ENCODE assay signal across 20 cellular contexts in the genomic region with DNA sequence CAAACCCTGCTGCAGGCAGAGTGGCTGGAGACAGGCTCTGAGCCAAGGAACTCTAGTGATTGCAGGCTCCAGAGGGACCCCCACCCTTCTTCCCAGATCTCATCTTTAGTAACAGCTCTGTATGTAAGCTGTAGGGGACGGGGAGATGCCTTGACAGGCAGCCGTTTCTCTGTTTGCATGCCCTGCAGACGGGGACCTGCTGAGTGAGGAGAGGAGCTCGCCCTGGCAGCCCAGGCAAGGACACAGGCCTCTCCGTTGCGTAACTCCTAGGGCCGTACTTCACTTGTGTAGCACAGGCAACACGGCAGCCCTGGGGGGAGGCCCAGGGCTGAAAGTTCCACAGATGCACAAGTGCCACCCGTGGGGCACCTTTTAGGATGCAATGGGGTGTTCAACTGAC. TPM values are rescaled to one million over a fixed set of nuclear protein-coding genes. Genes with fewer than 3 reads are reported as not detected.
"Had no signal": no experiment of that assay in that cellular context is flagged by ENCODE, and none has a peak within 500 bp of the region (broad histone marks: within the 10 kb centered on the region; RNA-seq: fewer than 3 reads in every experiment).

No MANE protein-coding gene starts in this region.

- H3K27ac Mint-ChIP-seq: activated CD8-positive, alpha-beta memory T cell treated with anti-CD3 and anti-CD28 coated beads, Interleukin-2, amount 10 ng/mL, durations not matched to agents 7 days and 5 days; activated naive CD4-positive, alpha-beta T cell treated with anti-CD3 and anti-CD28 coated beads, Interleukin-2, amount 50 U/mL, for 24 hours; activated T-cell treated with anti-CD3 and anti-CD28 coated beads, Interleukin-2, amount 50 U/mL, for 24 hours; naive thymus-derived CD8-positive, alpha-beta T cell; stimulated activated naive B cell treated with anti-CD40 and anti-IgM and Interleukin-4, amounts not matched to agents 10 μg/mL and 1 μg/mL and 100 μg/mL, for 72 hours; type B pancreatic cell had no signal

- H3K27me3 ChIP-seq: right atrium auricular region had no signal

- DNase-seq: activated CD4-positive, alpha-beta T cell treated with anti-CD3 and anti-CD28 coated beads, Interleukin-2, amount 50 U/mL, for 4 hours; activated CD8-positive, alpha-beta memory T cell treated with anti-CD3 and anti-CD28 coated beads, Interleukin-2, amount 10 ng/mL, durations not matched to agents 7 days and 5 days; activated effector memory CD4-positive, alpha-beta T cell treated with Interleukin-2 at 50 U/mL for 16 hours; activated T-cell treated with anti-CD3 and anti-CD28 coated beads, Interleukin-2, amount 50 U/mL, for 24 hours; amniotic stem cell; cerebellar nuclear complex; mucosa of descending colon; stimulated activated CD4-positive, alpha-beta T cell treated with anti-CD3 and anti-CD28 coated beads, Interleukin-1b, Interleukin-23, amount 100 ng/mL, for 48 hours; stimulated activated naive B cell treated with anti-CD40 and anti-IgM and Interleukin-4, amounts not matched to agents 10 μg/mL and 1 μg/mL and 100 μg/mL, for 72 hours had no signal

- H3K36me3 Mint-ChIP-seq: activated CD8-positive, alpha-beta memory T cell treated with anti-CD3 and anti-CD28 coated beads, Interleukin-2, amount 10 ng/mL, durations not matched to agents 7 days and 5 days; activated naive CD4-positive, alpha-beta T cell treated with anti-CD3 and anti-CD28 coated beads, Interleukin-2, amount 50 U/mL, for 24 hours; brain; type B pancreatic cell had no signal

- H3K27me3 Mint-ChIP-seq: activated naive CD4-positive, alpha-beta T cell treated with anti-CD3 and anti-CD28 coated beads, Interleukin-2, amount 50 U/mL, for 24 hours had no signal

- H3K36me3 ChIP-seq: neutrophil, right atrium auricular region had no signal

- H3K4me3 ChIP-seq: mucosa of descending colon, right atrium auricular region had no signal

- H3K27ac ChIP-seq: neutrophil, right atrium auricular region had no signal

- H3K4me1 Mint-ChIP-seq: activated naive CD4-positive, alpha-beta T cell treated with anti-CD3 and anti-CD28 coated beads, Interleukin-2, amount 50 U/mL, for 24 hours had no signal

- H3K4me3 Mint-ChIP-seq: activated CD8-positive, alpha-beta memory T cell treated with anti-CD3 and anti-CD28 coated beads, Interleukin-2, amount 10 ng/mL, durations not matched to agents 7 days and 5 days; activated naive CD4-positive, alpha-beta T cell treated with anti-CD3 and anti-CD28 coated beads, Interleukin-2, amount 50 U/mL, for 24 hours; activated T-cell treated with anti-CD3 and anti-CD28 coated beads, Interleukin-2, amount 50 U/mL, for 24 hours; brain; naive thymus-derived CD8-positive, alpha-beta T cell; stimulated activated naive B cell treated with anti-CD40 and anti-IgM and Interleukin-4, amounts not matched to agents 10 μg/mL and 1 μg/mL and 100 μg/mL, for 72 hours; type B pancreatic cell had no signal

- H3K9me3 Mint-ChIP-seq: activated naive CD4-positive, alpha-beta T cell treated with anti-CD3 and anti-CD28 coated beads, Interleukin-2, amount 50 U/mL, for 24 hours; activated T-cell treated with anti-CD3 and anti-CD28 coated beads, Interleukin-2, amount 50 U/mL, for 24 hours; brain; type B pancreatic cell had no signal

- ATAC-seq: activated CD4-positive, CD25-positive, alpha-beta regulatory T cell treated with anti-CD3 and anti-CD28 coated beads, Interleukin-2, amount 50 U/mL, for 24 hours; activated CD8-positive, alpha-beta memory T cell treated with anti-CD3 and anti-CD28 coated beads, Interleukin-2, amount 10 ng/mL, durations not matched to agents 7 days and 5 days; mucosa of descending colon; naive thymus-derived CD8-positive, alpha-beta T cell; stimulated activated naive B cell treated with anti-CD40 and anti-IgM and Interleukin-4, amounts not matched to agents 10 μg/mL and 1 μg/mL and 100 μg/mL, for 72 hours had no signal

- H3K4me1 ChIP-seq: right atrium auricular region had no signal

- H3K9me3 ChIP-seq: mucosa of descending colon, neutrophil, right atrium auricular region had no signal

RNA-seq across cellular contexts. Expression of a gene that starts 14.7 kb away (rescaled TPM):
- total RNA-seq: activated CD8-positive, alpha-beta memory T cell treated with anti-CD3 and anti-CD28 coated beads, Interleukin-2, amount 10 ng/mL, durations not matched to agents 7 days and 5 days; naive thymus-derived CD8-positive, alpha-beta T cell; right atrium auricular region had no signal
- polyA plus RNA-seq: naive thymus-derived CD8-positive, alpha-beta T cell had no signal

RNA-seq across cellular contexts. Expression of a gene that starts 52.7 kb away (rescaled TPM):
- total RNA-seq: activated CD8-positive, alpha-beta memory T cell treated with anti-CD3 and anti-CD28 coated beads, Interleukin-2, amount 10 ng/mL, durations not matched to agents 7 days and 5 days; dermis microvascular lymphatic vessel endothelial cell; lung microvascular endothelial cell; mucosa of descending colon; naive thymus-derived CD8-positive, alpha-beta T cell; right atrium auricular region; T-helper 2 cell treated with Interferon-gamma antibody and Interleukin-4, amounts not matched to agents 100 ng/mL and 5 ng/mL, for 36 hours had no signal
- polyA plus RNA-seq: esophagus; naive thymus-derived CD8-positive, alpha-beta T cell had no signal
